8 cellular contexts compared by ENCODE assay signal in genomic region chr22:31496007-31496734, GRCh38. TPM values are rescaled to one million over a fixed set of nuclear protein-coding genes. Genes with fewer than 3 reads are reported as not detected.
DNase-seq lines count a peak whose midpoint lies in the region; ATAC-seq and TF ChIP-seq lines count a peak whose summit lies in the region.

Gene SFI1, plus strand, starts transcription at chr22:31496536. Its CDS starts 11,749 bp downstream, at chr22:31508285.

- peaks cover 43% of the 10 kb centered on the region for H3K79me2 ChIP-seq in OCI-LY7 (ENCODE audit: insufficient read depth, low read depth, low read length)

- peak; percentile 64 for TF ChIP-seq CTCF in OCI-LY7 (conservative IDR thresholded peaks at IDR 0.05; ENCODE audit: low read length)
- TF ChIP-seq CTCF in epithelial cell of esophagus (IDR thresholded peaks at IDR 0.05; ENCODE audit: insufficient read depth, low read depth, low read length, missing control alignments) = peak; percentile 18
- TF ChIP-seq CTCF in mucosa of descending colon (IDR thresholded peaks at IDR 0.05) = no peak

- peak within 1 kb of the TSS; percentile 93 for H3K27ac ChIP-seq in OCI-LY7 (ENCODE audit: low read depth, low read length, poor library complexity, severe bottlenecking)

- H3K36me3 ChIP-seq in OCI-LY7 (ENCODE audit: insufficient read depth, low read length) (peaks cover 17% of the 10 kb centered on the region), mucosa of descending colon (ENCODE audit: low read depth) (no peaks in the 10 kb centered on the region)

- H3K9me2 ChIP-seq in OCI-LY7 (ENCODE audit: insufficient read depth, low read length) = no peaks in the 10 kb centered on the region

- H2AFZ ChIP-seq in OCI-LY7 (ENCODE audit: low read length) = peak within 1 kb of the TSS; percentile 59; the same call in 1 of the 2 replicates

- peak within 1 kb of the TSS; percentile 90 for H3K4me2 ChIP-seq in OCI-LY7 (ENCODE audit: low read length)

- ATAC-seq in GM21515 (IDR thresholded peaks at IDR 0.05; ENCODE audit: unreplicated experiment) (peak; percentile 67), mucosa of descending colon (peak; percentile 95)

- H4K20me1 ChIP-seq in OCI-LY7 (ENCODE audit: insufficient read depth, low read length) = no peaks in the 10 kb centered on the region

- peak; percentile 93 for DNase-seq in DMS 273 (lab: John Stamatoyannopoulos, UW; ENCODE audit: unreplicated experiment)
- peak; percentile 94 for DNase-seq in HuH-7 (ENCODE audit: low spot score)
- peak; percentile 95 for DNase-seq in OCI-LY7 (ENCODE audit: low spot score)
- peak; percentile 96 for DNase-seq in activated T-cell treated with anti-CD3 and anti-CD28 coated beads for 24 hours (ENCODE audit: low read depth)
- peak; percentile 91 for DNase-seq in epithelial cell of esophagus (ENCODE audit: low read depth)
- DNase-seq in mucosa of descending colon = peak; percentile 93 to 96 (median 95)
- peak; percentile 95 for DNase-seq in stimulated activated CD8-positive, alpha-beta memory T cell treated with anti-CD3 and anti-CD28 coated beads, Interleukin-4, amount 100 ng/mL, for 24 hours (ENCODE audit: low read depth)

- no TSS peak for BruUV-seq in OCI-LY7 (replicated peaks; lab: Mats Ljungman, UMichigan)

- POLR2A ChIA-PET in OCI-LY7 (lab: Charles Lee) = no interaction called here

- CTCF ChIA-PET in OCI-LY7 (lab: Charles Lee; ENCODE audit: unreplicated experiment) = no interaction called here

- H3K9me3 ChIP-seq in OCI-LY7 (ENCODE audit: low read length) = no peaks in the 10 kb centered on the region
- H3K9me3 ChIP-seq in mucosa of descending colon = no peaks in the 10 kb centered on the region

- intact Hi-C loops in OCI-LY7 (cut with micrococcal nuclease; ENCODE audit: unreplicated experiment) (loop anchor here (1.0 to 10.0 kb wide), 3 partner anchors 97 to 979 kb away; partner anchors contain the start of genes DRG1 and FBXO7), mucosa of descending colon (cut with DNase I, micrococcal nuclease) (no loop called here)

- H3K4me3 ChIP-seq in OCI-LY7 (ENCODE audit: low read depth, low read length, poor library complexity, severe bottlenecking) = peak within 1 kb of the TSS; percentile 89
- peak within 1 kb of the TSS; percentile 83 for H3K4me3 ChIP-seq in epithelial cell of esophagus (ENCODE audit: low read length)
- peak within 1 kb of the TSS; percentile 49 for H3K4me3 ChIP-seq in mucosa of descending colon

- peaks cover 42% of the 10 kb centered on the region for H3K4me1 ChIP-seq in OCI-LY7 (ENCODE audit: insufficient read depth, low read length, poor library complexity, severe bottlenecking)
- peaks cover 2% of the 10 kb centered on the region for H3K4me1 ChIP-seq in mucosa of descending colon (ENCODE audit: low read depth)

RNA-seq across cellular contexts. Expression of gene SFI1, which starts in this region (rescaled TPM):
- 72.6 and 73.3 TPM in 2 replicates for total RNA-seq in OCI-LY7 (2014; rRNA removed; shearing (Covaris generic))
- total RNA-seq in OCI-LY7 (2022) (132 and 145 TPM in 2 replicates), mucosa of descending colon (10 to 100 TPM; 34.4 to 52.6 (median 49.5) TPM)

Comparison
In these comparisons a context has a peak if more than half of its experiments do, and no peak if none do; other contexts are left out.
1. Peak in every context shown above with its lines: DNase-seq, ATAC-seq, H3K4me3 ChIP-seq and H3K27ac ChIP-seq.